Comparison of ENCODE assay signal across 1 cellular context in the genomic region with DNA sequence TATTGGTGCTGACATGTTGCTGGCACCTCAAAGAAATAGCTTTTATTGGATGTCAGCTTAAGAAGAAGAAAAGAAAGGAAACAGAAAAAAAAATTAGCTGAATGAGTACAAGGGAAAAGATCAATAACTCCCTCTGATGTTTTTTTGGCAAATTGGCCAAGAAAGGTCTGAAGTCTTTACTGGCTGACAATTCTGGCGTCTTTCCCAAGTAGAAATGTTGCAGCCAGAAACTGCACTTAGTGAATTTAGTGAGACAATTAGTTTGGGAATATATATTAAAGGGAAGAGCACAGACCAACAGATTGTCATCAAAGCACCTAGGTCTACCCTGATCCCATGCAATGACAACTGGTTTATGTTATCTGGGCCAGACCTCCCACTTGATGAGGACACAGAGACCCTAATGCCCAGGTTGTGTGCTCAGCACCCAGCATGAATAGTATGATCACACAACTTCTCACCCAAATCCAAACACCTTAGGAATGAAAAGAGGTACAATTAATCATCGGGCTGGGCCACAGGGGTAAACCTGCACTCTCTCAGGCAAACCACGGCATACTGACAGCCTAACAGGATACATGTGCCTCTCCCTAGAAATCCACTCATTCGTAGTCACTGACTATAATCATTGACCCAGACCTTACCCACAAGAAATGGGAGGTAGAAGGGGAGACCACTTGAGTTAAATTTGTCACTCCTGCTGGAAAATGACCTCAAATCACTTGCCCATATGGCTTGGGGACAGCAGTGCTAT.
TF ChIP-seq lines count a peak whose summit lies in the region.

No MANE protein-coding gene starts in this region.

TF ChIP-seq in GM23338, 12 proteins besides CTCF, POLR2A, EP300 and RAD21:
- TF ChIP-seq ZNF331 (CRISPR knock-in tag; IDR thresholded peaks at IDR 0.05; ENCODE audit: low read depth) = no peak
- TF ChIP-seq, protein P1, sequence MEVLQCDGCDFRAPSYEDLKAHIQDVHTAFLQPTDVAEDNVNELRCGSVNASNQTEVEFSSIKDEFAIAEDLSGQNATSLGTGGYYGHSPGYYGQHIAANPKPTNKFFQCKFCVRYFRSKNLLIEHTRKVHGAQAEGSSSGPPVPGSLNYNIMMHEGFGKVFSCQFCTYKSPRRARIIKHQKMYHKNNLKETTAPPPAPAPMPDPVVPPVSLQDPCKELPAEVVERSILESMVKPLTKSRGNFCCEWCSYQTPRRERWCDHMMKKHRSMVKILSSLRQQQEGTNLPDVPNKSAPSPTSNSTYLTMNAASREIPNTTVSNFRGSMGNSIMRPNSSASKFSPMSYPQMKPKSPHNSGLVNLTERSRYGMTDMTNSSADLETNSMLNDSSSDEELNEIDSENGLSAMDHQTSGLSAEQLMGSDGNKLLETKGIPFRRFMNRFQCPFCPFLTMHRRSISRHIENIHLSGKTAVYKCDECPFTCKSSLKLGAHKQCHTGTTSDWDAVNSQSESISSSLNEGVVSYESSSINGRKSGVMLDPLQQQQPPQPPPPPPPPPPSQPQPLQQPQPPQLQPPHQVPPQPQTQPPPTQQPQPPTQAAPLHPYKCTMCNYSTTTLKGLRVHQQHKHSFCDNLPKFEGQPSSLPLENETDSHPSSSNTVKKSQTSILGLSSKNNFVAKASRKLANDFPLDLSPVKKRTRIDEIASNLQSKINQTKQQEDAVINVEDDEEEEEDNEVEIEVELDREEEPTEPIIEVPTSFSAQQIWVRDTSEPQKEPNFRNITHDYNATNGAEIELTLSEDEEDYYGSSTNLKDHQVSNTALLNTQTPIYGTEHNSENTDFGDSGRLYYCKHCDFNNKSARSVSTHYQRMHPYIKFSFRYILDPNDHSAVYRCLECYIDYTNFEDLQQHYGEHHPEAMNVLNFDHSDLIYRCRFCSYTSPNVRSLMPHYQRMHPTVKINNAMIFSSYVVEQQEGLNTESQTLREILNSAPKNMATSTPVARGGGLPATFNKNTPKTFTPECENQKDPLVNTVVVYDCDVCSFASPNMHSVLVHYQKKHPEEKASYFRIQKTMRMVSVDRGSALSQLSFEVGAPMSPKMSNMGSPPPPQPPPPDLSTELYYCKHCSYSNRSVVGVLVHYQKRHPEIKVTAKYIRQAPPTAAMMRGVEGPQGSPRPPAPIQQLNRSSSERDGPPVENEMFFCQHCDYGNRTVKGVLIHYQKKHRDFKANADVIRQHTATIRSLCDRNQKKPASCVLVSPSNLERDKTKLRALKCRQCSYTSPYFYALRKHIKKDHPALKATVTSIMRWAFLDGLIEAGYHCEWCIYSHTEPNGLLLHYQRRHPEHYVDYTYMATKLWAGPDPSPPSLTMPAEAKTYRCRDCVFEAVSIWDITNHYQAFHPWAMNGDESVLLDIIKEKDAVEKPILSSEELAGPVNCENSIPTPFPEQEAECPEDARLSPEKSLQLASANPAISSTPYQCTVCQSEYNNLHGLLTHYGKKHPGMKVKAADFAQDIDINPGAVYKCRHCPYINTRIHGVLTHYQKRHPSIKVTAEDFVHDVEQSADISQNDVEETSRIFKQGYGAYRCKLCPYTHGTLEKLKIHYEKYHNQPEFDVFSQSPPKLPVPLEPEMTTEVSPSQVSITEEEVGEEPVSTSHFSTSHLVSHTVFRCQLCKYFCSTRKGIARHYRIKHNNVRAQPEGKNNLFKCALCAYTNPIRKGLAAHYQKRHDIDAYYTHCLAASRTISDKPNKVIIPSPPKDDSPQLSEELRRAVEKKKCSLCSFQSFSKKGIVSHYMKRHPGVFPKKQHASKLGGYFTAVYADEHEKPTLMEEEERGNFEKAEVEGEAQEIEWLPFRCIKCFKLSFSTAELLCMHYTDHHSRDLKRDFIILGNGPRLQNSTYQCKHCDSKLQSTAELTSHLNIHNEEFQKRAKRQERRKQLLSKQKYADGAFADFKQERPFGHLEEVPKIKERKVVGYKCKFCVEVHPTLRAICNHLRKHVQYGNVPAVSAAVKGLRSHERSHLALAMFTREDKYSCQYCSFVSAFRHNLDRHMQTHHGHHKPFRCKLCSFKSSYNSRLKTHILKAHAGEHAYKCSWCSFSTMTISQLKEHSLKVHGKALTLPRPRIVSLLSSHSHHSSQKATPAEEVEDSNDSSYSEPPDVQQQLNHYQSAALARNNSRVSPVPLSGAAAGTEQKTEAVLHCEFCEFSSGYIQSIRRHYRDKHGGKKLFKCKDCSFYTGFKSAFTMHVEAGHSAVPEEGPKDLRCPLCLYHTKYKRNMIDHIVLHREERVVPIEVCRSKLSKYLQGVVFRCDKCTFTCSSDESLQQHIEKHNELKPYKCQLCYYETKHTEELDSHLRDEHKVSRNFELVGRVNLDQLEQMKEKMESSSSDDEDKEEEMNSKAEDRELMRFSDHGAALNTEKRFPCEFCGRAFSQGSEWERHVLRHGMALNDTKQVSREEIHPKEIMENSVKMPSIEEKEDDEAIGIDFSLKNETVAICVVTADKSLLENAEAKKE (CRISPR knock-in tag; IDR thresholded peaks at IDR 0.05) = no peak
- no peak for TF ChIP-seq NANOG (IDR thresholded peaks at IDR 0.05; ENCODE audit: borderline replicate concordance)
- no peak for TF ChIP-seq ETS1 (IDR thresholded peaks at IDR 0.05)
- no peak for TF ChIP-seq ZNF114 (CRISPR knock-in tag; IDR thresholded peaks at IDR 0.05)
- TF ChIP-seq, protein P2, sequence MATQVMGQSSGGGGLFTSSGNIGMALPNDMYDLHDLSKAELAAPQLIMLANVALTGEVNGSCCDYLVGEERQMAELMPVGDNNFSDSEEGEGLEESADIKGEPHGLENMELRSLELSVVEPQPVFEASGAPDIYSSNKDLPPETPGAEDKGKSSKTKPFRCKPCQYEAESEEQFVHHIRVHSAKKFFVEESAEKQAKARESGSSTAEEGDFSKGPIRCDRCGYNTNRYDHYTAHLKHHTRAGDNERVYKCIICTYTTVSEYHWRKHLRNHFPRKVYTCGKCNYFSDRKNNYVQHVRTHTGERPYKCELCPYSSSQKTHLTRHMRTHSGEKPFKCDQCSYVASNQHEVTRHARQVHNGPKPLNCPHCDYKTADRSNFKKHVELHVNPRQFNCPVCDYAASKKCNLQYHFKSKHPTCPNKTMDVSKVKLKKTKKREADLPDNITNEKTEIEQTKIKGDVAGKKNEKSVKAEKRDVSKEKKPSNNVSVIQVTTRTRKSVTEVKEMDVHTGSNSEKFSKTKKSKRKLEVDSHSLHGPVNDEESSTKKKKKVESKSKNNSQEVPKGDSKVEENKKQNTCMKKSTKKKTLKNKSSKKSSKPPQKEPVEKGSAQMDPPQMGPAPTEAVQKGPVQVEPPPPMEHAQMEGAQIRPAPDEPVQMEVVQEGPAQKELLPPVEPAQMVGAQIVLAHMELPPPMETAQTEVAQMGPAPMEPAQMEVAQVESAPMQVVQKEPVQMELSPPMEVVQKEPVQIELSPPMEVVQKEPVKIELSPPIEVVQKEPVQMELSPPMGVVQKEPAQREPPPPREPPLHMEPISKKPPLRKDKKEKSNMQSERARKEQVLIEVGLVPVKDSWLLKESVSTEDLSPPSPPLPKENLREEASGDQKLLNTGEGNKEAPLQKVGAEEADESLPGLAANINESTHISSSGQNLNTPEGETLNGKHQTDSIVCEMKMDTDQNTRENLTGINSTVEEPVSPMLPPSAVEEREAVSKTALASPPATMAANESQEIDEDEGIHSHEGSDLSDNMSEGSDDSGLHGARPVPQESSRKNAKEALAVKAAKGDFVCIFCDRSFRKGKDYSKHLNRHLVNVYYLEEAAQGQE (IDR thresholded peaks at IDR 0.05; ENCODE audit: unreplicated experiment) = no peak
- TF ChIP-seq POLR2AphosphoS5 (IDR thresholded peaks at IDR 0.05; ENCODE audit: low read depth) = no peak
- TF ChIP-seq STAT1 (IDR thresholded peaks at IDR 0.05; ENCODE audit: unreplicated experiment) = no peak
- TF ChIP-seq EZH2phosphoT487 (IDR thresholded peaks at IDR 0.05; ENCODE audit: unreplicated experiment) = no peak
- no peak for TF ChIP-seq JUNB (IDR thresholded peaks at IDR 0.05; ENCODE audit: unreplicated experiment)
- no peak for TF ChIP-seq EZH2 (IDR thresholded peaks at IDR 0.05; ENCODE audit: low read depth, unreplicated experiment)
- no peak for TF ChIP-seq CREB1 (CRISPR knock-in tag; IDR thresholded peaks at IDR 0.05; ENCODE audit: low read depth)
TF ChIP-seq in GM23338: peak in this region for 0.
